ENCODE assay signal across 1 cellular context in genomic region chr4:3031357-3032064, GRCh38.
TF ChIP-seq lines count a peak whose summit lies in the region.

No MANE protein-coding gene starts in this region.

TF ChIP-seq in H1, 55 proteins besides CTCF, POLR2A, EP300 and RAD21 (continued from another document):
- TF ChIP-seq ATF2 (IDR thresholded peaks at IDR 0.05; ENCODE audit: low read length) (no peak), CEBPB (IDR thresholded peaks at IDR 0.05; ENCODE audit: low read depth, low read length) (no peak), BACH1 (IDR thresholded peaks at IDR 0.05; ENCODE audit: low read length) (no peak), RNF2 (IDR thresholded peaks at IDR 0.05; ENCODE audit: borderline replicate concordance, low read depth, low read length, missing control alignments, poor library complexity, severe bottlenecking) (no peak)
